In the genomic region with DNA sequence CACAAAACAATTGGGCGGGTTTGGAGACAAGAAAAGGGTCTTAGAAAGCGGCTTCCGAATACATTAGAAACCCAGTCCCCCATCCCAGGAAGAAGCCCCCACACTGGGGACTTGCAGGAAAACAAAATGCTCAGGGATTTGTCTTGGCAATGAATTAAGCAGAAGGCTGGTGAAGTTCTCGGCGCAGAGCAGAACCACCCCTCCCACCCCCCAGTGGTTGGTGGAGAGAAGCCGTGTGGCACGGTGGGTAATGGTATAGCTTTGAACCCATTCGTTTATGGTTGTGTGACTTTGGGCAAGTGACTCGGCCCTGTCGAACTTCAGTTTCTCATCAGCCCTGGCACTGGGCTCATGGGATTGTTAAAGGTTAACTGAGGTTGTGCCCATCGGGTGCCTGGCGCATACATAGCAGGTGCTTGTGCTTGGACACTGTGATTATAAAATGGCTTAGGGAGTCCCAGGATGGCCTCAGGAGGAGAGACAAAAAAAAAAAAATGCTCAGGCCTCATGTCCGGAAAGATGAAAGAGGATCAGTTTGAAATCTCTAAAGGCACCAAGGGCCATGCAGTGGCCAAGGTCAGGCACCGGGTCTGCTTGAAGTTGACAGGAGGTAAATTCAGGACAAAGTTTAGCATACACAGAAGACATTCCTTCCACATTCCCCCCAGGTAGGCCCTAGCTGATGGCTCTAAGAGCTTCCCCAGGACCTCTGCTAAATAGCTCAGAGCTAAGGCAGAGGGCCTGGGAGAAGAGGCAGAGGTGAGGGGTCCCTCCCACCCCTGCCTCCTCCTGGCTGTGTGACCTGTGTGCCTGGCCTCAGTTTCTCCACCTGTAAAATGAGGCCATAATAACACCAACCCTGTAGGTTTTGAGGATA, we compare ENCODE assay signal across 1 cellular context.
TF ChIP-seq lines count a peak whose summit lies in the region.

No MANE protein-coding gene starts in this region.

TF ChIP-seq in HepG2, 621 proteins besides CTCF, POLR2A, EP300 and RAD21 (continued from another document and continues in another):
- TF ChIP-seq, protein P1, sequence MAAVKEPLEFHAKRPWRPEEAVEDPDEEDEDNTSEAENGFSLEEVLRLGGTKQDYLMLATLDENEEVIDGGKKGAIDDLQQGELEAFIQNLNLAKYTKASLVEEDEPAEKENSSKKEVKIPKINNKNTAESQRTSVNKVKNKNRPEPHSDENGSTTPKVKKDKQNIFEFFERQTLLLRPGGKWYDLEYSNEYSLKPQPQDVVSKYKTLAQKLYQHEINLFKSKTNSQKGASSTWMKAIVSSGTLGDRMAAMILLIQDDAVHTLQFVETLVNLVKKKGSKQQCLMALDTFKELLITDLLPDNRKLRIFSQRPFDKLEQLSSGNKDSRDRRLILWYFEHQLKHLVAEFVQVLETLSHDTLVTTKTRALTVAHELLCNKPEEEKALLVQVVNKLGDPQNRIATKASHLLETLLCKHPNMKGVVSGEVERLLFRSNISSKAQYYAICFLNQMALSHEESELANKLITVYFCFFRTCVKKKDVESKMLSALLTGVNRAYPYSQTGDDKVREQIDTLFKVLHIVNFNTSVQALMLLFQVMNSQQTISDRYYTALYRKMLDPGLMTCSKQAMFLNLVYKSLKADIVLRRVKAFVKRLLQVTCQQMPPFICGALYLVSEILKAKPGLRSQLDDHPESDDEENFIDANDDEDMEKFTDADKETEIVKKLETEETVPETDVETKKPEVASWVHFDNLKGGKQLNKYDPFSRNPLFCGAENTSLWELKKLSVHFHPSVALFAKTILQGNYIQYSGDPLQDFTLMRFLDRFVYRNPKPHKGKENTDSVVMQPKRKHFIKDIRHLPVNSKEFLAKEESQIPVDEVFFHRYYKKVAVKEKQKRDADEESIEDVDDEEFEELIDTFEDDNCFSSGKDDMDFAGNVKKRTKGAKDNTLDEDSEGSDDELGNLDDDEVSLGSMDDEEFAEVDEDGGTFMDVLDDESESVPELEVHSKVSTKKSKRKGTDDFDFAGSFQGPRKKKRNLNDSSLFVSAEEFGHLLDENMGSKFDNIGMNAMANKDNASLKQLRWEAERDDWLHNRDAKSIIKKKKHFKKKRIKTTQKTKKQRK (IDR thresholded peaks at IDR 0.05; ENCODE audit: low read length) = no peak
- TF ChIP-seq IRX3 (CRISPR knock-in tag; IDR thresholded peaks at IDR 0.05; ENCODE audit: borderline replicate concordance, low read depth) (0 out of 2 replicates have a peak, but pooled peaks have one; percentile 50), NCOR1 (IDR thresholded peaks at IDR 0.05; ENCODE audit: borderline replicate concordance, low read length) (peak; percentile 97; the same call in 1 of the 2 replicates), ZNF24 (IDR thresholded peaks at IDR 0.05) (0 out of 2 replicates have a peak, but pooled peaks have one; percentile 55), SP2 (CRISPR knock-in tag; IDR thresholded peaks at IDR 0.05) (no peak), ZNF3 (CRISPR knock-in tag; IDR thresholded peaks at IDR 0.05) (no peak; the same call in 1 of the 2 replicates), NR1H2 (CRISPR knock-in tag; IDR thresholded peaks at IDR 0.05; ENCODE audit: borderline replicate concordance, low read depth) (0 out of 2 replicates have a peak, but pooled peaks have one; percentile 15), BRCA1 (CRISPR knock-in tag; IDR thresholded peaks at IDR 0.05) (0 out of 2 replicates have a peak, but pooled peaks have one; percentile 56), NFYC (CRISPR knock-in tag; IDR thresholded peaks at IDR 0.05) (no peak; the same call in 1 of the 2 replicates), PCBP1 (IDR thresholded peaks at IDR 0.05; ENCODE audit: borderline replicate concordance, low read depth, low read length) (no peak), MTF1 (CRISPR knock-in tag; IDR thresholded peaks at IDR 0.05) (peak; percentile 18; the same call in 1 of the 2 replicates), ZNF556 (CRISPR knock-in tag; IDR thresholded peaks at IDR 0.05; ENCODE audit: borderline replicate concordance) (peak; percentile 61; the same call in 1 of the 2 replicates), SOX6 (IDR thresholded peaks at IDR 0.05) (no peak), SOX6 (CRISPR knock-in tag; IDR thresholded peaks at IDR 0.05) (peak; percentile 95), KLF6 (CRISPR knock-in tag; IDR thresholded peaks at IDR 0.05) (peak; percentile 40; the same call in 1 of the 2 replicates), MTA3 (CRISPR knock-in tag; IDR thresholded peaks at IDR 0.05) (no peak), ZNF33B (CRISPR knock-in tag; IDR thresholded peaks at IDR 0.05) (no peak; the same call in 1 of the 2 replicates), ZNF138 (CRISPR knock-in tag; IDR thresholded peaks at IDR 0.05; ENCODE audit: low read depth) (no peak), ZNF337 (CRISPR knock-in tag; IDR thresholded peaks at IDR 0.05; ENCODE audit: borderline replicate concordance, low read depth) (peak; percentile 88; the same call in 1 of the 2 replicates), ZNF263 (CRISPR knock-in tag; IDR thresholded peaks at IDR 0.05) (peak; percentile 74), FOSL1 (CRISPR knock-in tag; IDR thresholded peaks at IDR 0.05; ENCODE audit: borderline replicate concordance) (peak; percentile 39; the same call in 1 of the 2 replicates), PAWR (CRISPR knock-in tag; IDR thresholded peaks at IDR 0.05; ENCODE audit: borderline replicate concordance) (no peak), SP1 (IDR thresholded peaks at IDR 0.05) (no peak), SP1 (CRISPR knock-in tag; IDR thresholded peaks at IDR 0.05) (no peak; the same call in 1 of the 2 replicates)
- TF ChIP-seq, protein P2, sequence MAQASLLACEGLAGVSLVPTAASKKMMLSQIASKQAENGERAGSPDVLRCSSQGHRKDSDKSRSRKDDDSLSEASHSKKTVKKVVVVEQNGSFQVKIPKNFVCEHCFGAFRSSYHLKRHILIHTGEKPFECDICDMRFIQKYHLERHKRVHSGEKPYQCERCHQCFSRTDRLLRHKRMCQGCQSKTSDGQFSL (CRISPR knock-in tag; IDR thresholded peaks at IDR 0.05) = peak; percentile 52
- TF ChIP-seq, protein P3, sequence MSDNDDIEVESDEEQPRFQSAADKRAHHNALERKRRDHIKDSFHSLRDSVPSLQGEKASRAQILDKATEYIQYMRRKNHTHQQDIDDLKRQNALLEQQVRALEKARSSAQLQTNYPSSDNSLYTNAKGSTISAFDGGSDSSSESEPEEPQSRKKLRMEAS (IDR thresholded peaks at IDR 0.05) = peak; percentile 84
- TF ChIP-seq, protein P4, sequence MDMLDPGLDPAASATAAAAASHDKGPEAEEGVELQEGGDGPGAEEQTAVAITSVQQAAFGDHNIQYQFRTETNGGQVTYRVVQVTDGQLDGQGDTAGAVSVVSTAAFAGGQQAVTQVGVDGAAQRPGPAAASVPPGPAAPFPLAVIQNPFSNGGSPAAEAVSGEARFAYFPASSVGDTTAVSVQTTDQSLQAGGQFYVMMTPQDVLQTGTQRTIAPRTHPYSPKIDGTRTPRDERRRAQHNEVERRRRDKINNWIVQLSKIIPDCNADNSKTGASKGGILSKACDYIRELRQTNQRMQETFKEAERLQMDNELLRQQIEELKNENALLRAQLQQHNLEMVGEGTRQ (IDR thresholded peaks at IDR 0.05; ENCODE audit: low read depth, low read length) = no peak
- TF ChIP-seq, protein P4 (CRISPR knock-in tag; IDR thresholded peaks at IDR 0.05; ENCODE audit: borderline replicate concordance) = no peak
- TF ChIP-seq, protein P5, sequence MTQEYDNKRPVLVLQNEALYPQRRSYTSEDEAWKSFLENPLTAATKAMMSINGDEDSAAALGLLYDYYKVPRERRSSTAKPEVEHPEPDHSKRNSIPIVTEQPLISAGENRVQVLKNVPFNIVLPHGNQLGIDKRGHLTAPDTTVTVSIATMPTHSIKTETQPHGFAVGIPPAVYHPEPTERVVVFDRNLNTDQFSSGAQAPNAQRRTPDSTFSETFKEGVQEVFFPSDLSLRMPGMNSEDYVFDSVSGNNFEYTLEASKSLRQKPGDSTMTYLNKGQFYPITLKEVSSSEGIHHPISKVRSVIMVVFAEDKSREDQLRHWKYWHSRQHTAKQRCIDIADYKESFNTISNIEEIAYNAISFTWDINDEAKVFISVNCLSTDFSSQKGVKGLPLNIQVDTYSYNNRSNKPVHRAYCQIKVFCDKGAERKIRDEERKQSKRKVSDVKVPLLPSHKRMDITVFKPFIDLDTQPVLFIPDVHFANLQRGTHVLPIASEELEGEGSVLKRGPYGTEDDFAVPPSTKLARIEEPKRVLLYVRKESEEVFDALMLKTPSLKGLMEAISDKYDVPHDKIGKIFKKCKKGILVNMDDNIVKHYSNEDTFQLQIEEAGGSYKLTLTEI (CRISPR knock-in tag; conservative IDR thresholded peaks at IDR 0.05) = no peak
- TF ChIP-seq, protein P6, sequence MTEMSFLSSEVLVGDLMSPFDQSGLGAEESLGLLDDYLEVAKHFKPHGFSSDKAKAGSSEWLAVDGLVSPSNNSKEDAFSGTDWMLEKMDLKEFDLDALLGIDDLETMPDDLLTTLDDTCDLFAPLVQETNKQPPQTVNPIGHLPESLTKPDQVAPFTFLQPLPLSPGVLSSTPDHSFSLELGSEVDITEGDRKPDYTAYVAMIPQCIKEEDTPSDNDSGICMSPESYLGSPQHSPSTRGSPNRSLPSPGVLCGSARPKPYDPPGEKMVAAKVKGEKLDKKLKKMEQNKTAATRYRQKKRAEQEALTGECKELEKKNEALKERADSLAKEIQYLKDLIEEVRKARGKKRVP (CRISPR knock-in tag; IDR thresholded peaks at IDR 0.05) = no peak
- TF ChIP-seq, protein P7, sequence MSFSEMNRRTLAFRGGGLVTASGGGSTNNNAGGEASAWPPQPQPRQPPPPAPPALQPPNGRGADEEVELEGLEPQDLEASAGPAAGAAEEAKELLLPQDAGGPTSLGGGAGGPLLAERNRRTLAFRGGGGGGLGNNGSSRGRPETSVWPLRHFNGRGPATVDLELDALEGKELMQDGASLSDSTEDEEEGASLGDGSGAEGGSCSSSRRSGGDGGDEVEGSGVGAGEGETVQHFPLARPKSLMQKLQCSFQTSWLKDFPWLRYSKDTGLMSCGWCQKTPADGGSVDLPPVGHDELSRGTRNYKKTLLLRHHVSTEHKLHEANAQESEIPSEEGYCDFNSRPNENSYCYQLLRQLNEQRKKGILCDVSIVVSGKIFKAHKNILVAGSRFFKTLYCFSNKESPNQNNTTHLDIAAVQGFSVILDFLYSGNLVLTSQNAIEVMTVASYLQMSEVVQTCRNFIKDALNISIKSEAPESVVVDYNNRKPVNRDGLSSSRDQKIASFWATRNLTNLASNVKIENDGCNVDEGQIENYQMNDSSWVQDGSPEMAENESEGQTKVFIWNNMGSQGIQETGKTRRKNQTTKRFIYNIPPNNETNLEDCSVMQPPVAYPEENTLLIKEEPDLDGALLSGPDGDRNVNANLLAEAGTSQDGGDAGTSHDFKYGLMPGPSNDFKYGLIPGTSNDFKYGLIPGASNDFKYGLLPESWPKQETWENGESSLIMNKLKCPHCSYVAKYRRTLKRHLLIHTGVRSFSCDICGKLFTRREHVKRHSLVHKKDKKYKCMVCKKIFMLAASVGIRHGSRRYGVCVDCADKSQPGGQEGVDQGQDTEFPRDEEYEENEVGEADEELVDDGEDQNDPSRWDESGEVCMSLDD (CRISPR knock-in tag; IDR thresholded peaks at IDR 0.05; ENCODE audit: borderline replicate concordance) = peak; percentile 73; the same call in 1 of the 2 replicates
- TF ChIP-seq, protein P8, sequence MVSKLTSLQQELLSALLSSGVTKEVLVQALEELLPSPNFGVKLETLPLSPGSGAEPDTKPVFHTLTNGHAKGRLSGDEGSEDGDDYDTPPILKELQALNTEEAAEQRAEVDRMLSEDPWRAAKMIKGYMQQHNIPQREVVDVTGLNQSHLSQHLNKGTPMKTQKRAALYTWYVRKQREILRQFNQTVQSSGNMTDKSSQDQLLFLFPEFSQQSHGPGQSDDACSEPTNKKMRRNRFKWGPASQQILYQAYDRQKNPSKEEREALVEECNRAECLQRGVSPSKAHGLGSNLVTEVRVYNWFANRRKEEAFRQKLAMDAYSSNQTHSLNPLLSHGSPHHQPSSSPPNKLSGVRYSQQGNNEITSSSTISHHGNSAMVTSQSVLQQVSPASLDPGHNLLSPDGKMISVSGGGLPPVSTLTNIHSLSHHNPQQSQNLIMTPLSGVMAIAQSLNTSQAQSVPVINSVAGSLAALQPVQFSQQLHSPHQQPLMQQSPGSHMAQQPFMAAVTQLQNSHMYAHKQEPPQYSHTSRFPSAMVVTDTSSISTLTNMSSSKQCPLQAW (CRISPR knock-in tag; IDR thresholded peaks at IDR 0.05) = peak; percentile 57; the same call in 1 of the 2 replicates
- TF ChIP-seq, protein P9, sequence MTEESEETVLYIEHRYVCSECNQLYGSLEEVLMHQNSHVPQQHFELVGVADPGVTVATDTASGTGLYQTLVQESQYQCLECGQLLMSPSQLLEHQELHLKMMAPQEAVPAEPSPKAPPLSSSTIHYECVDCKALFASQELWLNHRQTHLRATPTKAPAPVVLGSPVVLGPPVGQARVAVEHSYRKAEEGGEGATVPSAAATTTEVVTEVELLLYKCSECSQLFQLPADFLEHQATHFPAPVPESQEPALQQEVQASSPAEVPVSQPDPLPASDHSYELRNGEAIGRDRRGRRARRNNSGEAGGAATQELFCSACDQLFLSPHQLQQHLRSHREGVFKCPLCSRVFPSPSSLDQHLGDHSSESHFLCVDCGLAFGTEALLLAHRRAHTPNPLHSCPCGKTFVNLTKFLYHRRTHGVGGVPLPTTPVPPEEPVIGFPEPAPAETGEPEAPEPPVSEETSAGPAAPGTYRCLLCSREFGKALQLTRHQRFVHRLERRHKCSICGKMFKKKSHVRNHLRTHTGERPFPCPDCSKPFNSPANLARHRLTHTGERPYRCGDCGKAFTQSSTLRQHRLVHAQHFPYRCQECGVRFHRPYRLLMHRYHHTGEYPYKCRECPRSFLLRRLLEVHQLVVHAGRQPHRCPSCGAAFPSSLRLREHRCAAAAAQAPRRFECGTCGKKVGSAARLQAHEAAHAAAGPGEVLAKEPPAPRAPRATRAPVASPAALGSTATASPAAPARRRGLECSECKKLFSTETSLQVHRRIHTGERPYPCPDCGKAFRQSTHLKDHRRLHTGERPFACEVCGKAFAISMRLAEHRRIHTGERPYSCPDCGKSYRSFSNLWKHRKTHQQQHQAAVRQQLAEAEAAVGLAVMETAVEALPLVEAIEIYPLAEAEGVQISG (CRISPR knock-in tag; IDR thresholded peaks at IDR 0.05) = peak; percentile 91
- TF ChIP-seq, protein P10, sequence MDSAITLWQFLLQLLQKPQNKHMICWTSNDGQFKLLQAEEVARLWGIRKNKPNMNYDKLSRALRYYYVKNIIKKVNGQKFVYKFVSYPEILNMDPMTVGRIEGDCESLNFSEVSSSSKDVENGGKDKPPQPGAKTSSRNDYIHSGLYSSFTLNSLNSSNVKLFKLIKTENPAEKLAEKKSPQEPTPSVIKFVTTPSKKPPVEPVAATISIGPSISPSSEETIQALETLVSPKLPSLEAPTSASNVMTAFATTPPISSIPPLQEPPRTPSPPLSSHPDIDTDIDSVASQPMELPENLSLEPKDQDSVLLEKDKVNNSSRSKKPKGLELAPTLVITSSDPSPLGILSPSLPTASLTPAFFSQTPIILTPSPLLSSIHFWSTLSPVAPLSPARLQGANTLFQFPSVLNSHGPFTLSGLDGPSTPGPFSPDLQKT (CRISPR knock-in tag; IDR thresholded peaks at IDR 0.05; ENCODE audit: borderline replicate concordance) = no peak
